In the genomic region with DNA sequence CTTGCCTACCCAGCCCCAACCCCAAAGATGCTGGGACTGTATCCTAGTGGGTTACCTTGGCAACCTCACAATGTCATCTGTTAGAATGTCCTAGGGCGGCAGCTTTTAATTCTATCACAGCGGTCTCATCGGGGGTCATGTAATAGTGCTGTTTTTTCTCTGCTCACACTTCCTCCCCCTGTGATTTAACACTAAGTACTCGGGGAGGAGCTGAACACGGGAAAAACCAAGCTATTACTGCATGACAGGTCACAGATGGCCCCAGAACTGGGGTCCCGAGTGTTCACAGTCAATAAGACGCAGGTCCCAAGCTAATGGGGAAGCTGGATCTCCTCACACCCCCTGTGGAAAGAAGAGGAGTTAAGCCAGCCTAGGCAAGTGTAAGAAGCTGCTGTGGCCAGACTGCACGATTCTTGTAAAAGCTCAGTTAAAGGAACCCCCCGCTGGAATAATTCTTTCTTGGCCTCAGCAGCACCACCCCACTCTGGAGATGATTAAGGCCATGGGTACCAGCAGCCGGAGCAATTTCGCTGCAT, we compare ENCODE assay signal across 1 cellular context.
A peak's percentile ranks its signal among the peaks of the same experiment; 100 is the strongest.
TF ChIP-seq lines count a peak whose summit lies in the region.

No MANE protein-coding gene starts in this region.

TF ChIP-seq in HEK293, 187 proteins besides CTCF, POLR2A, EP300 and RAD21 (continued from another document):
- TF ChIP-seq ZNF518A (tag by site-specific recombination; conservative IDR thresholded peaks at IDR 0.05; ENCODE audit: low read depth) (no peak), ZNF560 (tag by site-specific recombination; IDR thresholded peaks at IDR 0.05; ENCODE audit: borderline replicate concordance) (no peak), ZNF133 (tag by site-specific recombination; IDR thresholded peaks at IDR 0.05) (no peak), ZNF37A (tag by site-specific recombination; IDR thresholded peaks at IDR 0.05) (no peak), ZIC2 (tag by site-specific recombination; IDR thresholded peaks at IDR 0.05) (peak; percentile 74), ZNF146 (tag by site-specific recombination; IDR thresholded peaks at IDR 0.05) (no peak), EGR2 (tag by site-specific recombination; IDR thresholded peaks at IDR 0.05; ENCODE audit: low read depth) (no peak), ZBTB7A (tag by site-specific recombination; IDR thresholded peaks at IDR 0.05; ENCODE audit: low read depth) (no peak), ZNF24 (tag by site-specific recombination; IDR thresholded peaks at IDR 0.05) (no peak)
- TF ChIP-seq, protein P1, sequence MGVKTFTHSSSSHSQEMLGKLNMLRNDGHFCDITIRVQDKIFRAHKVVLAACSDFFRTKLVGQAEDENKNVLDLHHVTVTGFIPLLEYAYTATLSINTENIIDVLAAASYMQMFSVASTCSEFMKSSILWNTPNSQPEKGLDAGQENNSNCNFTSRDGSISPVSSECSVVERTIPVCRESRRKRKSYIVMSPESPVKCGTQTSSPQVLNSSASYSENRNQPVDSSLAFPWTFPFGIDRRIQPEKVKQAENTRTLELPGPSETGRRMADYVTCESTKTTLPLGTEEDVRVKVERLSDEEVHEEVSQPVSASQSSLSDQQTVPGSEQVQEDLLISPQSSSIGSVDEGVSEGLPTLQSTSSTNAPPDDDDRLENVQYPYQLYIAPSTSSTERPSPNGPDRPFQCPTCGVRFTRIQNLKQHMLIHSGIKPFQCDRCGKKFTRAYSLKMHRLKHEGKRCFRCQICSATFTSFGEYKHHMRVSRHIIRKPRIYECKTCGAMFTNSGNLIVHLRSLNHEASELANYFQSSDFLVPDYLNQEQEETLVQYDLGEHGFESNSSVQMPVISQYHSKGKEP (tag by site-specific recombination; IDR thresholded peaks at IDR 0.05): no peak
- TF ChIP-seq, protein P2, sequence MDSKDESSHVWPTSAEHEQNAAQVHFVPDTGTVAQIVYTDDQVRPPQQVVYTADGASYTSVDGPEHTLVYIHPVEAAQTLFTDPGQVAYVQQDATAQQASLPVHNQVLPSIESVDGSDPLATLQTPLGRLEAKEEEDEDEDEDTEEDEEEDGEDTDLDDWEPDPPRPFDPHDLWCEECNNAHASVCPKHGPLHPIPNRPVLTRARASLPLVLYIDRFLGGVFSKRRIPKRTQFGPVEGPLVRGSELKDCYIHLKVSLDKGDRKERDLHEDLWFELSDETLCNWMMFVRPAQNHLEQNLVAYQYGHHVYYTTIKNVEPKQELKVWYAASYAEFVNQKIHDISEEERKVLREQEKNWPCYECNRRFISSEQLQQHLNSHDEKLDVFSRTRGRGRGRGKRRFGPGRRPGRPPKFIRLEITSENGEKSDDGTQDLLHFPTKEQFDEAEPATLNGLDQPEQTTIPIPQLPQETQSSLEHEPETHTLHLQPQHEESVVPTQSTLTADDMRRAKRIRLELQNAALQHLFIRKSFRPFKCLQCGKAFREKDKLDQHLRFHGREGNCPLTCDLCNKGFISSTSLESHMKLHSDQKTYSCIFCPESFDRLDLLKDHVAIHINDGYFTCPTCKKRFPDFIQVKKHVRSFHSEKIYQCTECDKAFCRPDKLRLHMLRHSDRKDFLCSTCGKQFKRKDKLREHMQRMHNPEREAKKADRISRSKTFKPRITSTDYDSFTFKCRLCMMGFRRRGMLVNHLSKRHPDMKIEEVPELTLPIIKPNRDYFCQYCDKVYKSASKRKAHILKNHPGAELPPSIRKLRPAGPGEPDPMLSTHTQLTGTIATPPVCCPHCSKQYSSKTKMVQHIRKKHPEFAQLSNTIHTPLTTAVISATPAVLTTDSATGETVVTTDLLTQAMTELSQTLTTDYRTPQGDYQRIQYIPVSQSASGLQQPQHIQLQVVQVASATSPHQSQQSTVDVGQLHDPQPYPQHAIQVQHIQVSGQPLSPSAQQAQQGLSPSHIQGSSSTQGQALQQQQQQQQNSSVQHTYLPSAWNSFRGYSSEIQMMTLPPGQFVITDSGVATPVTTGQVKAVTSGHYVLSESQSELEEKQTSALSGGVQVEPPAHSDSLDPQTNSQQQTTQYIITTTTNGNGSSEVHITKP (tag by site-specific recombination; IDR thresholded peaks at IDR 0.05): peak; percentile 75
TF ChIP-seq in HEK293: peak in this region for 6.
